Comparison of ENCODE assay signal across 8 cellular contexts in the genomic region with DNA sequence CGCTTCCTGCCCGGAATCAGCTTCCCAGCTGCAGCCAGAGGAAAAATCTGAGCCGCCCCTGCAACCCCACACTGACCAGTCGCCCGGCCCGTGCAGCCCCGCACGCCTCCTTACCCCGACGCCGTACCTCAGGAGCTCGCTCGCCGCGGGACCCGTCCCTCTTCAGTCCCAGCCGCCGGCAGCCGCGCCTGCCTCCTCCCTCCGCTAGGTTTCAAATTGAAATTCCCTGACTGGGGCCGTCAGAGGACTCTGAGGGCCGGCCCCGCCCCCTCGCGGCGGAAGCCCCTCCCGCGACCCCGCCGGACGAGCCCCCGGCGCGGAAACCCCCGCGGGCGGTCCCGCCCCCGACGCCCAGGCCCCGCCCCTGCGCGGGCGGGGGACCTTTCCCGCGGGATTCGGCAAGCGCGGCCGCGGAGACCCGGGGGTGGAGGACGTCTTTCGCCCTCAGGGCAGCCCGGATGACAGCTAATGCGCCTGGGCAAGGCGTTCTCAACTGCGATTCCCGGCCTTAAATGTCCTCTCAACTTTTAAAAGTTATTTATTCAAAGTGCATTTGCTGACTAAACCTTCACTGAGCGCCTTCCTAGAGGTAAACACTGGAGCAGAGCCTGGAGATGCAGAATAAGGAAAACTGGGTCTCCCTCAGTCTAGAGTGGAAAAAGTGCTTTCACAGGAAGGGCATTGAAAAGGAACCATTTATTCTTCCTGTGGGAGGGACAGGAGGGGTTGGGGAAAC. TPM values are rescaled to one million over a fixed set of nuclear protein-coding genes. Genes with fewer than 3 reads are reported as not detected.
DNase-seq lines count a peak whose midpoint lies in the region; ATAC-seq and TF ChIP-seq lines count a peak whose summit lies in the region.

A gene (minus strand): TSS at position 218 of the 736 bp plus-strand sequence. CDS start 106,760 bp downstream, outside the sequence.

- peak within 1 kb of the TSS; percentile 97 for H3K4me3 ChIP-seq in Caco-2 (ENCODE audit: low read depth, low read length)
- H3K4me3 ChIP-seq in SJSA1 = peak within 1 kb of the TSS; percentile 88
- peak within 1 kb of the TSS; percentile 78 to 99 for H3K4me3 ChIP-seq in neuronal stem cell (ENCODE audit: low read length in 2 of 2)

- H3K27me3 ChIP-seq in Caco-2 (replicated peaks; ENCODE audit: control insufficient read depth, insufficient read depth, low read length) (no peaks in the 10 kb centered on the region), SJSA1 (replicated peaks) (no peaks in the 10 kb centered on the region), neuronal stem cell (ENCODE audit: control insufficient read depth in 3 of 3, insufficient read depth in 3 of 3, low read depth in 1 of 3, low read length in 3 of 3) (peaks cover 0 to 16% (median 0%) of the 10 kb centered on the region in 3 experiments)

- peak within 1 kb of the TSS; percentile 87 for H3K9ac ChIP-seq in neuronal stem cell (ENCODE audit: low read depth, low read length, poor library complexity)

- peak within 1 kb of the TSS; percentile 70 for H3K27ac Mint-ChIP-seq in Caco-2 (ENCODE audit: unreplicated experiment)

- H3K4me1 ChIP-seq in Caco-2 = peaks cover 31% of the 10 kb centered on the region
- peaks cover 69% of the 10 kb centered on the region for H3K4me1 ChIP-seq in SJSA1 (replicated peaks)
- H3K4me1 ChIP-seq in neuronal stem cell (ENCODE audit: control insufficient read depth in 2 of 2, insufficient read depth in 1 of 2, low read depth in 1 of 2, low read length in 2 of 2) = peaks cover 6 to 11% of the 10 kb centered on the region in 2 donors

- peak; percentile 91 to 95 for DNase-seq in Caco-2
- DNase-seq in HS-5 (ENCODE audit: low read depth) = peak; percentile 56
- DNase-seq in SJSA1 (ENCODE audit: low read depth in 1 of 2, low spot score in 2 of 2) = peak; percentile 93 to 94
- DNase-seq in activated naive CD4-positive, alpha-beta T cell (lab: John Stamatoyannopoulos, UW) = peak in 3 of 4 experiments; percentile 39 to 70 (median 48)
- DNase-seq in foreskin melanocyte = peak; percentile 74
- DNase-seq in neuronal stem cell (ENCODE audit: low spot score) = peak; percentile 90

- CTCF ChIA-PET in Caco-2 (lab: Charles Lee) = no interaction called here

- H2BK120ac ChIP-seq in neuronal stem cell (ENCODE audit: low read depth, low read length) = no peak within 1 kb of the TSS

- POLR2A ChIA-PET in Caco-2 (lab: Charles Lee) = interaction anchor here (1.0 kb wide), 1 partner anchor 93 kb away, joined by 3 read pairs; no protein-coding TSS in a partner anchor

- no TSS peak for BruUV-seq in Caco-2 (replicated peaks; lab: Mats Ljungman, UMichigan)

- H3K18ac ChIP-seq in neuronal stem cell (ENCODE audit: low read length) = peak within 1 kb of the TSS; percentile 44

- peak within 1 kb of the TSS; percentile 80 for H3K4me3 Mint-ChIP-seq in Caco-2 (ENCODE audit: unreplicated experiment)

- H3K23ac ChIP-seq in neuronal stem cell (ENCODE audit: low read depth, low read length, poor library complexity) = peak within 1 kb of the TSS; percentile 94

- H2BK12ac ChIP-seq in neuronal stem cell (ENCODE audit: low read length) = no peak within 1 kb of the TSS

- no peak within 1 kb of the TSS for H2AK5ac ChIP-seq in neuronal stem cell (ENCODE audit: low read depth, low read length)

- H3K4ac ChIP-seq in neuronal stem cell (ENCODE audit: low read length) = peak within 1 kb of the TSS; percentile 26

- intact Hi-C loops in Caco-2 (cut with micrococcal nuclease; ENCODE audit: unreplicated experiment) = loop anchor here (1.0 to 5.0 kb wide), 4 partner anchors 44 to 178 kb away; no protein-coding TSS in a partner anchor

- peaks cover under 1% of the 10 kb centered on the region; the same call in 1 of the 2 replicates for H3K9me3 ChIP-seq in Caco-2
- no peaks in the 10 kb centered on the region for H3K9me3 ChIP-seq in SJSA1 (replicated peaks)
- no peaks in the 10 kb centered on the region for H3K9me3 ChIP-seq in neuronal stem cell (replicated peaks in 1 of 2; ENCODE audit: control insufficient read depth in 2 of 2, insufficient read depth in 1 of 2, low read depth in 1 of 2, low read length in 2 of 2)

- TF ChIP-seq CTCF in Caco-2 (IDR thresholded peaks at IDR 0.05; ENCODE audit: insufficient read depth in 1 of 2, low read depth in 1 of 2, low read length in 1 of 2, severe bottlenecking in 1 of 2, unreplicated experiment in 1 of 2) = peak; percentile 19 to 20
- TF ChIP-seq CTCF in subcutaneous adipose tissue (IDR thresholded peaks at IDR 0.05; ENCODE audit: low read depth) = no peak

- peaks cover 3% of the 10 kb centered on the region for H3K9me3 Mint-ChIP-seq in Caco-2 (ENCODE audit: unreplicated experiment)

- H3K4me2 ChIP-seq in neuronal stem cell (ENCODE audit: insufficient read depth, low read length, poor library complexity, severe bottlenecking) = peak within 1 kb of the TSS; percentile 66

- no peaks in the 10 kb centered on the region for H3K36me3 ChIP-seq in Caco-2 (ENCODE audit: control insufficient read depth, insufficient read depth, low read length)
- H3K36me3 ChIP-seq in SJSA1 = peaks cover 8% of the 10 kb centered on the region
- H3K36me3 ChIP-seq in neuronal stem cell (replicated peaks in 1 of 2; ENCODE audit: control insufficient read depth in 2 of 2, insufficient read depth in 2 of 2, low read length in 2 of 2) = no peaks in the 10 kb centered on the region

- H3K27me3 Mint-ChIP-seq in Caco-2 (ENCODE audit: insufficient read depth, unreplicated experiment) = no peaks in the 10 kb centered on the region

- peak within 1 kb of the TSS; percentile 35 for H2BK15ac ChIP-seq in neuronal stem cell (ENCODE audit: low read length)

- no peak within 1 kb of the TSS for H4K8ac ChIP-seq in neuronal stem cell (ENCODE audit: low read depth, low read length)

- peak within 1 kb of the TSS; percentile 62 for H2BK5ac ChIP-seq in neuronal stem cell (ENCODE audit: low read length)

- H3K27ac ChIP-seq in SJSA1 (peak within 1 kb of the TSS; percentile 87), neuronal stem cell (replicated peaks; ENCODE audit: low read length) (peak within 1 kb of the TSS; percentile 83)

- H4K91ac ChIP-seq in neuronal stem cell (ENCODE audit: low read depth, low read length, poor library complexity) = no peak within 1 kb of the TSS

- H2AFZ ChIP-seq in neuronal stem cell (ENCODE audit: low read length) = peak within 1 kb of the TSS; percentile 83

- WGBS in neuronal stem cell (ENCODE audit: extremely low coverage in 2 of 2, insufficient read length in 2 of 2, insufficient replicate concordance in 1 of 2), 2 donors = no CpG with 5 or more reads among the region's 61 CpGs

- H3K14ac ChIP-seq in neuronal stem cell (ENCODE audit: low read length) = no peak within 1 kb of the TSS

- peaks cover 25% of the 10 kb centered on the region for H3K4me1 Mint-ChIP-seq in Caco-2 (ENCODE audit: low read depth, unreplicated experiment)

- ATAC-seq in GM19468 (IDR thresholded peaks at IDR 0.05; ENCODE audit: extremely low read depth, unreplicated experiment) = peak; percentile 84

- H3K79me1 ChIP-seq in neuronal stem cell (ENCODE audit: low read depth, low read length) = peaks cover 2% of the 10 kb centered on the region

- H3K36me3 Mint-ChIP-seq in Caco-2 (ENCODE audit: insufficient read depth, unreplicated experiment) = peaks cover 12% of the 10 kb centered on the region

RNA-seq across cellular contexts. Expression of the gene that starts here (rescaled TPM):
- total RNA-seq in Caco-2 (2022) (91.7 and 106 TPM in 2 replicates), subcutaneous adipose tissue (100 to 1,000 TPM; 124 to 189 (median 160) TPM)
- total RNA-seq in SJSA1 (2014; rRNA removed; shearing (Covaris generic)) = 73.6 and 76.9 TPM in 2 replicates
- 46.7 TPM for polyA plus RNA-seq in neuronal stem cell (2013, experiment 1 of 2)
- polyA plus RNA-seq in neuronal stem cell (2013, experiment 2 of 2) = 48.9 TPM

Comparison
In these comparisons a context has a peak if more than half of its experiments do, and no peak if none do; other contexts are left out.
1. Peak in every context shown above with its lines: DNase-seq, ATAC-seq, H3K4me3 ChIP-seq and H3K27ac ChIP-seq.